In genomic region chr19:42571136-42571535, GRCh38 we compare ENCODE assay signal across 36 cellular contexts. TPM values are rescaled to one million over a fixed set of nuclear protein-coding genes. Genes with fewer than 3 reads are reported as not detected.
"Had no signal": no experiment of that assay in that cellular context is flagged by ENCODE, and none has a peak within 500 bp of the region (broad histone marks: within the 10 kb centered on the region; RNA-seq: fewer than 3 reads in every experiment).

No MANE protein-coding gene starts in this region.

- H3K9me3 ChIP-seq: esophagus muscularis mucosa, gastrocnemius medialis, heart left ventricle had no signal

- H3K27ac ChIP-seq: brain microvascular endothelial cell, esophagus muscularis mucosa, foreskin keratinocyte, gastrocnemius medialis, heart left ventricle, WERI-Rb-1 had no signal

- H3K36me3 ChIP-seq: brain microvascular endothelial cell, esophagus muscularis mucosa, gastrocnemius medialis, heart left ventricle, WERI-Rb-1 had no signal

- H3K4me3 Mint-ChIP-seq: activated B cell treated with CpG ODN at 0.5 μM for 24 hours; activated CD8-positive, alpha-beta T cell treated with anti-CD3 and anti-CD28 coated beads for 36 hours; activated naive CD8-positive, alpha-beta T cell; activated T-cell treated with anti-CD3 and anti-CD28 coated beads, Interleukin-2, amount 50 U/mL, for 4 hours; activated T-helper 17 cell treated with anti-CD3 and anti-CD28 coated beads, Interleukin-2, amount 50 U/mL, for 72 hours; central memory CD8-positive, alpha-beta T cell; effector memory CD8-positive, alpha-beta T cell; T-helper 17 cell; T-helper 2 cell treated with Interferon-gamma antibody and Interleukin-4, amounts not matched to agents 5 μg/mL and 100 μg/mL, for 36 hours had no signal

- H3K4me3 ChIP-seq: esophagus muscularis mucosa, gastrocnemius medialis, heart left ventricle had no signal

- DNase-seq: activated B cell treated with CpG ODN at 0.5 μM for 24 hours; activated CD4-positive, alpha-beta T cell treated with anti-CD3 and anti-CD28 coated beads for 48 hours; activated CD4-positive, alpha-beta T cell treated with anti-CD3 and anti-CD28 coated beads, Interleukin-2, amount 50 U/mL, for 1 hour; activated CD4-positive, alpha-beta T cell treated with anti-CD3 and anti-CD28 coated beads, Interleukin-2, amount 50 U/mL, for 48 hours; activated CD8-positive, alpha-beta memory T cell treated with anti-CD3 and anti-CD28 coated beads for 24 hours; activated CD8-positive, alpha-beta T cell treated with anti-CD3 and anti-CD28 coated beads for 36 hours; activated effector memory CD4-positive, alpha-beta T cell treated with Interleukin-2 at 50 U/mL for 16 hours; activated gamma-delta T cell treated with Interleukin-2 at 50 U/mL for 16 hours; activated naive CD4-positive, alpha-beta T cell treated with anti-CD3 and anti-CD28 coated beads, Interleukin-2, amount 50 U/mL, for 16 hours; activated naive CD4-positive, alpha-beta T cell treated with Interleukin-2 at 50 U/mL for 16 hours; activated T-cell treated with anti-CD3 and anti-CD28 coated beads, Interleukin-2, amount 50 U/mL, for 4 hours; amniotic stem cell; anterior cingulate cortex; brain microvascular endothelial cell; cortex of kidney; dermis blood vessel endothelial cell; effector CD4-positive, alpha-beta T cell; effector memory CD8-positive, alpha-beta T cell; erythroblast; foreskin keratinocyte; gastrocnemius medialis; glutamatergic neuron; heart left ventricle; T-helper 17 cell; T1000; WERI-Rb-1 had no signal

- H3K4me1 ChIP-seq: foreskin keratinocyte, gastrocnemius medialis had no signal

- H3K27ac Mint-ChIP-seq: activated B cell treated with CpG ODN at 0.5 μM for 24 hours; activated CD8-positive, alpha-beta T cell treated with anti-CD3 and anti-CD28 coated beads for 36 hours; activated naive CD8-positive, alpha-beta T cell; activated T-helper 17 cell treated with anti-CD3 and anti-CD28 coated beads, Interleukin-2, amount 50 U/mL, for 72 hours; effector memory CD8-positive, alpha-beta T cell; T-helper 17 cell; T-helper 2 cell treated with Interferon-gamma antibody and Interleukin-4, amounts not matched to agents 5 μg/mL and 100 μg/mL, for 36 hours had no signal

- ATAC-seq: activated CD4-positive, CD25-positive, alpha-beta regulatory T cell treated with anti-CD3 and anti-CD28 coated beads, Interleukin-2, amount 50 U/mL, for 24 hours; activated CD8-positive, alpha-beta T cell treated with anti-CD3 and anti-CD28 coated beads for 36 hours; activated T-cell treated with anti-CD3 and anti-CD28 coated beads, Interleukin-2, amount 50 U/mL, for 4 hours; activated T-helper 17 cell treated with anti-CD3 and anti-CD28 coated beads, Interleukin-2, amount 50 U/mL, for 72 hours; effector memory CD8-positive, alpha-beta T cell; foreskin keratinocyte; gastrocnemius medialis; heart left ventricle; T-helper 17 cell had no signal

- H3K4me1 Mint-ChIP-seq: activated T-helper 17 cell treated with anti-CD3 and anti-CD28 coated beads, Interleukin-2, amount 50 U/mL, for 72 hours; central memory CD8-positive, alpha-beta T cell had no signal

- H3K9me3 Mint-ChIP-seq: activated B cell treated with CpG ODN at 0.5 μM for 24 hours; activated CD8-positive, alpha-beta T cell treated with anti-CD3 and anti-CD28 coated beads for 36 hours; activated T-cell treated with anti-CD3 and anti-CD28 coated beads, Interleukin-2, amount 50 U/mL, for 4 hours; activated T-helper 17 cell treated with anti-CD3 and anti-CD28 coated beads, Interleukin-2, amount 50 U/mL, for 72 hours; central memory CD8-positive, alpha-beta T cell; effector memory CD8-positive, alpha-beta T cell; T-helper 2 cell treated with Interferon-gamma antibody and Interleukin-4, amounts not matched to agents 5 μg/mL and 100 μg/mL, for 36 hours had no signal

- FAIRE-seq: astrocyte, bronchial epithelial cell, colon had no signal

- H3K27me3 Mint-ChIP-seq: activated B cell treated with CpG ODN at 0.5 μM for 24 hours had no signal

- H3K27me3 ChIP-seq: brain microvascular endothelial cell, gastrocnemius medialis, heart left ventricle had no signal

- H3K36me3 Mint-ChIP-seq: activated naive CD8-positive, alpha-beta T cell had no signal

RNA-seq across cellular contexts. Expression of gene CEACAM8, which starts 23.6 kb away (rescaled TPM):
- total RNA-seq: activated B cell treated with CpG ODN at 0.5 μM for 24 hours; activated CD8-positive, alpha-beta T cell treated with anti-CD3 and anti-CD28 coated beads for 36 hours; activated T-cell treated with anti-CD3 and anti-CD28 coated beads, Interleukin-2, amount 50 U/mL, for 4 hours; activated T-helper 17 cell treated with anti-CD3 and anti-CD28 coated beads, Interleukin-2, amount 50 U/mL, for 72 hours; astrocyte; bronchial epithelial cell; chondrocyte; dermis blood vessel endothelial cell; foreskin keratinocyte; gastrocnemius medialis; T-helper 17 cell had no signal
- polyA plus RNA-seq: foreskin keratinocyte, heart left ventricle had no signal

RNA-seq across cellular contexts. Expression of gene CEACAM1, which starts 42.9 kb away (rescaled TPM):
- total RNA-seq: chondrocyte had no signal
